In genomic region chr19:2391118-2391725, GRCh38 we compare ENCODE assay signal across 9 cellular contexts. TPM values are rescaled to one million over a fixed set of nuclear protein-coding genes. Genes with fewer than 3 reads are reported as not detected.
DNase-seq lines count a peak whose midpoint lies in the region; FAIRE-seq and TF ChIP-seq lines count a peak whose summit lies in the region.
"Had no signal": no experiment of that assay in that cellular context is flagged by ENCODE, and none has a peak within 500 bp of the region (broad histone marks: within the 10 kb centered on the region; RNA-seq: fewer than 3 reads in every experiment).

No MANE protein-coding gene starts in this region.

- H3K27ac ChIP-seq in PC-9: no peak overlapping the region
- no peak overlapping the region for H3K27ac ChIP-seq in astrocyte (ENCODE audit: low read depth, low read length)
- H3K27ac ChIP-seq in small intestine (ENCODE audit: low read depth in 1 of 2, low read length in 1 of 2): no peak overlapping the region

- H3K27me3 Mint-ChIP-seq in IgD-negative memory B cell (no peaks in the 10 kb centered on the region), astrocyte (ENCODE audit: low read depth, unreplicated experiment) (peaks cover 14% of the 10 kb centered on the region)

- DNase-seq in DMS 273 (lab: John Stamatoyannopoulos, UW; ENCODE audit: unreplicated experiment): peak; percentile 82
- DNase-seq in DMS 273 treated with DMSO at 0.1 percent for 48 hours (lab: John Stamatoyannopoulos, UW): no peak
- DNase-seq in PC-9: peak in 1 of 2 experiments; percentile 60
- peak; percentile 52 for DNase-seq in astrocyte (ENCODE audit: low read depth)
- DNase-seq in hepatic stellate cell (ENCODE audit: low spot score): peak; percentile 66
- DNase-seq in small intestine: peak; percentile 67
- DNase-seq in ecto neural progenitor cell (ENCODE audit: low spot score): no peak

- POLR2A ChIA-PET in PC-9 (lab: Charles Lee; ENCODE audit: unreplicated experiment): no interaction called here

- 3 to 7% (median 6%) methylated on average over 10 of the region's 10 CpGs for WGBS in small intestine, 3 donors

- H3K4me2 ChIP-seq in PC-9 (no peak overlapping the region), astrocyte (ENCODE audit: low read length) (no peak overlapping the region)

- no peaks in the 10 kb centered on the region for H3K36me3 ChIP-seq in PC-9 (ENCODE audit: low read depth)
- no peaks in the 10 kb centered on the region for H3K36me3 ChIP-seq in astrocyte (ENCODE audit: insufficient read depth, low read length)
- no peaks in the 10 kb centered on the region for H3K36me3 ChIP-seq in small intestine (ENCODE audit: control insufficient read depth in 2 of 2, insufficient read depth in 2 of 2, low read length in 2 of 2)

- H3K27ac Mint-ChIP-seq in IgD-negative memory B cell: peak overlapping the region in 2 of 3 donors; percentile 0 to 4
- H3K27ac Mint-ChIP-seq in astrocyte (ENCODE audit: unreplicated experiment): no peak overlapping the region

- H3K9ac ChIP-seq in astrocyte (ENCODE audit: low read length): no peak overlapping the region

- H3K4me1 ChIP-seq in PC-9 (replicated peaks; ENCODE audit: insufficient read depth): peaks cover 3% of the 10 kb centered on the region; the same call in 1 of the 2 replicates
- H3K4me1 ChIP-seq in astrocyte (ENCODE audit: insufficient read depth, low read length): no peaks in the 10 kb centered on the region
- H3K4me1 ChIP-seq in small intestine (ENCODE audit: control insufficient read depth in 2 of 2, insufficient read depth in 1 of 2, low read depth in 1 of 2, low read length in 1 of 2): no peaks in the 10 kb centered on the region

- H3K79me2 ChIP-seq in PC-9 (ENCODE audit: low read depth): no peaks in the 10 kb centered on the region
- H3K79me2 ChIP-seq in astrocyte (ENCODE audit: insufficient read depth, low read length): no peaks in the 10 kb centered on the region

- no peaks in the 10 kb centered on the region for H3F3A ChIP-seq in PC-9 (ENCODE audit: insufficient read depth, low read depth)

- H3K9me3 ChIP-seq in PC-9 (ENCODE audit: insufficient read depth, low read depth): no peaks in the 10 kb centered on the region
- H3K9me3 ChIP-seq in astrocyte (ENCODE audit: insufficient read depth, low read depth, low read length): no peaks in the 10 kb centered on the region
- H3K9me3 ChIP-seq in small intestine (ENCODE audit: control insufficient read depth, low read depth): no peaks in the 10 kb centered on the region

- no peaks in the 10 kb centered on the region for H3K9me2 ChIP-seq in PC-9 (ENCODE audit: insufficient read depth)

- H3K36me3 Mint-ChIP-seq in IgD-negative memory B cell: no peaks in the 10 kb centered on the region
- no peaks in the 10 kb centered on the region for H3K36me3 Mint-ChIP-seq in astrocyte (ENCODE audit: low read depth, unreplicated experiment)

- H3K9me3 Mint-ChIP-seq in IgD-negative memory B cell (no peaks in the 10 kb centered on the region), astrocyte (ENCODE audit: unreplicated experiment) (peaks cover 5% of the 10 kb centered on the region)
- H3K9me3 Mint-ChIP-seq: central memory CD8-positive, alpha-beta T cell had no signal

- H2AFZ ChIP-seq in PC-9 (no peak overlapping the region), astrocyte (ENCODE audit: low read depth, low read length) (no peak overlapping the region)

- H3K4me1 Mint-ChIP-seq in IgD-negative memory B cell: peaks cover 12 to 24% (median 14%) of the 10 kb centered on the region in 3 donors
- peaks cover 6% of the 10 kb centered on the region for H3K4me1 Mint-ChIP-seq in astrocyte (ENCODE audit: low read depth, unreplicated experiment)

- H3K27me3 ChIP-seq in PC-9 (ENCODE audit: insufficient read depth, low read depth): no peaks in the 10 kb centered on the region
- no peaks in the 10 kb centered on the region for H3K27me3 ChIP-seq in astrocyte (ENCODE audit: insufficient read depth, low read length)
- no peaks in the 10 kb centered on the region for H3K27me3 ChIP-seq in small intestine (ENCODE audit: control insufficient read depth in 2 of 2, insufficient read depth in 2 of 2, low read length in 2 of 2)

- FAIRE-seq in astrocyte (lab: Jason Lieb, UNC) (no peak), small intestine (lab: Jason Lieb, UNC) (no peak)

- H3K4me3 Mint-ChIP-seq in IgD-negative memory B cell (peak overlapping the region in 1 of 4 donors; percentile 1), astrocyte (ENCODE audit: unreplicated experiment) (no peak overlapping the region)
- H3K4me3 Mint-ChIP-seq: central memory CD8-positive, alpha-beta T cell had no signal

- H4K20me1 ChIP-seq in PC-9 (ENCODE audit: insufficient read depth): no peaks in the 10 kb centered on the region
- no peaks in the 10 kb centered on the region for H4K20me1 ChIP-seq in astrocyte (ENCODE audit: insufficient read depth, low read length)

- intact Hi-C loops in PC-9 (cut with micrococcal nuclease; ENCODE audit: unreplicated experiment): loop anchor here (5.0 to 10.0 kb wide), 3 partner anchors 64 to 236 kb away; partner anchors contain the start of genes AP3D1, LSM7 and SPPL2B

- no peak overlapping the region for H3K4me3 ChIP-seq in PC-9
- no peak overlapping the region for H3K4me3 ChIP-seq in astrocyte (ENCODE audit: insufficient read depth, low read depth, low read length)
- no peak overlapping the region for H3K4me3 ChIP-seq in small intestine (ENCODE audit: low read depth in 1 of 2, low read length in 2 of 2)

- BruUV-seq in PC-9 (replicated peaks; lab: Mats Ljungman, UMichigan): no TSS peak

- CTCF ChIA-PET in PC-9 (lab: Charles Lee): interaction anchor here (0.6 kb wide), 1 partner anchor 296 kb away, joined by 4 read pairs; no protein-coding TSS in a partner anchor

- TF ChIP-seq CTCF in PC-9 (conservative IDR thresholded peaks at IDR 0.05) (peak; percentile 76), astrocyte (IDR thresholded peaks at IDR 0.05; ENCODE audit: insufficient read depth, low read depth, low read length) (peak; percentile 91)

RNA-seq across cellular contexts. Expression of gene TMPRSS9, which starts 31.2 kb away (rescaled TPM):
- polyA plus RNA-seq in IgD-negative memory B cell: not detected
- 0.10 and 0.20 TPM in 2 replicates for total RNA-seq in PC-9 (2021)
- 0.16 and 0.17 TPM in 2 replicates for total RNA-seq in astrocyte
- under 1 TPM in 1 of 3 donors, not detected in 2; 0.54 TPM for polyA plus RNA-seq in small intestine

RNA-seq across cellular contexts. Expression of gene TIMM13, which starts 36.2 kb away (rescaled TPM):
- 69.1 TPM for polyA plus RNA-seq in IgD-negative memory B cell
- 80.0 and 81.9 TPM in 2 replicates for total RNA-seq in PC-9 (2021)
- 93.4 and 105 TPM in 2 replicates for total RNA-seq in astrocyte
- polyA plus RNA-seq in small intestine: 100 to 1,000 TPM in 2 of 3 donors, 10 to 100 TPM in 1; 93.2 to 160 (median 107) TPM

Comparison
In these comparisons a context has a peak if more than half of its experiments do, and no peak if none do; other contexts are left out.
1. DNase-seq: peak in DMS 273 (single experiment), astrocyte (single experiment), hepatic stellate cell (single experiment) and small intestine (single experiment); none in DMS 273 treated with DMSO at 0.1 percent for 48 hours (single experiment) and ecto neural progenitor cell (single experiment).